20 cellular contexts compared by ENCODE assay signal in genomic region chr12:52566847-52567291, GRCh38. TPM values are rescaled to one million over a fixed set of nuclear protein-coding genes. Genes with fewer than 3 reads are reported as not detected.
DNase-seq lines count a peak whose midpoint lies in the region; ATAC-seq lines count a peak whose summit lies in the region.
"Had no signal": no experiment of that assay in that cellular context is flagged by ENCODE, and none has a peak within 500 bp of the region (broad histone marks: within the 10 kb centered on the region; RNA-seq: fewer than 3 reads in every experiment).

No MANE protein-coding gene starts in this region.

- ATAC-seq in activated naive CD8-positive, alpha-beta T cell treated with anti-CD3 and anti-CD28 coated beads, Interleukin-2, amount 50 U/mL, for 24 hours, result no peak
- peak; percentile 89 for ATAC-seq in naive thymus-derived CD4-positive, alpha-beta T cell
- peak; percentile 84 for ATAC-seq in stimulated activated effector memory CD8-positive, alpha-beta T cell treated with anti-CD3 and anti-CD28 coated beads, Interleukin-12 subunit alpha, Interleukin-12 subunit beta, amount 100 ng/mL, for 72 hours
- ATAC-seq in HG02840 (IDR thresholded peaks at IDR 0.05; ENCODE audit: low FRiP score, unreplicated experiment), result no peak

- H3K4me3 Mint-ChIP-seq in activated naive CD8-positive, alpha-beta T cell treated with anti-CD3 and anti-CD28 coated beads, Interleukin-2, amount 50 U/mL, for 24 hours, result no peak overlapping the region
- no peak overlapping the region for H3K4me3 Mint-ChIP-seq in activated naive CD8-positive, alpha-beta T cell treated with anti-CD3 and anti-CD28 coated beads for 36 hours
- H3K4me3 Mint-ChIP-seq in naive thymus-derived CD4-positive, alpha-beta T cell, result peak overlapping the region in 1 of 10 donors; percentile 40
- H3K4me3 Mint-ChIP-seq in stimulated activated effector memory CD8-positive, alpha-beta T cell treated with anti-CD3 and anti-CD28 coated beads, Interleukin-12 subunit alpha, Interleukin-12 subunit beta, amount 100 ng/mL, for 72 hours, result peak overlapping the region; percentile 26
- H3K4me3 Mint-ChIP-seq: activated T-cell treated with anti-CD3 and anti-CD28 coated beads, Interleukin-2, amount 50 U/mL, for 4 hours; naive B cell had no signal

- DNase-seq in activated naive CD8-positive, alpha-beta T cell treated with anti-CD3 and anti-CD28 coated beads, Interleukin-2, amount 50 U/mL, for 24 hours, result peak; percentile 6
- no peak for DNase-seq in activated naive CD8-positive, alpha-beta T cell treated with anti-CD3 and anti-CD28 coated beads for 36 hours
- peak; percentile 4 for DNase-seq in activated gamma-delta T cell treated with anti-CD3 and anti-CD28 coated beads, Interleukin-2, amount 50 U/mL, for 16 hours (ENCODE audit: low read depth)
- DNase-seq in naive thymus-derived CD4-positive, alpha-beta T cell, result no peak
- DNase-seq in stimulated activated effector memory CD8-positive, alpha-beta T cell treated with anti-CD3 and anti-CD28 coated beads, Interleukin-12 subunit alpha, Interleukin-12 subunit beta, amount 100 ng/mL, for 72 hours (ENCODE audit: low spot score in 2 of 2), result peak; percentile 7 to 59
- DNase-seq in RPMI8226 (no peak), NCI-H526 (lab: John Stamatoyannopoulos, UW) (no peak)
- DNase-seq: activated T-cell treated with anti-CD3 and anti-CD28 coated beads, Interleukin-2, amount 50 U/mL, for 4 hours; amygdala; cortex of kidney; GM23248; naive B cell; NCI-H1048; NCI-H510A; PC-9; SW 1271 had no signal

- H3K9me3 ChIP-seq in naive thymus-derived CD4-positive, alpha-beta T cell (ENCODE audit: control insufficient read depth in 2 of 3, low read length in 3 of 3), result no peaks in the 10 kb centered on the region
- H3K9me3 ChIP-seq: esophagus muscularis mucosa had no signal

- H3K27ac ChIP-seq in naive thymus-derived CD4-positive, alpha-beta T cell (ENCODE audit: low read depth, low read length), result no peak overlapping the region
- H3K27ac ChIP-seq: esophagus muscularis mucosa, GM23248, PC-9, VCaP had no signal

- no peaks in the 10 kb centered on the region for H3K36me3 ChIP-seq in naive thymus-derived CD4-positive, alpha-beta T cell (ENCODE audit: control insufficient read depth in 2 of 3, insufficient read depth in 3 of 3, low read length in 3 of 3)
- H3K36me3 ChIP-seq: esophagus muscularis mucosa had no signal

- no peak overlapping the region for H3K27ac Mint-ChIP-seq in activated naive CD8-positive, alpha-beta T cell treated with anti-CD3 and anti-CD28 coated beads, Interleukin-2, amount 50 U/mL, for 24 hours
- H3K27ac Mint-ChIP-seq in activated naive CD8-positive, alpha-beta T cell treated with anti-CD3 and anti-CD28 coated beads for 36 hours, result no peak overlapping the region
- no peak overlapping the region for H3K27ac Mint-ChIP-seq in naive thymus-derived CD4-positive, alpha-beta T cell
- H3K27ac Mint-ChIP-seq in stimulated activated effector memory CD8-positive, alpha-beta T cell treated with anti-CD3 and anti-CD28 coated beads, Interleukin-12 subunit alpha, Interleukin-12 subunit beta, amount 100 ng/mL, for 72 hours, result peak overlapping the region; percentile 50
- H3K27ac Mint-ChIP-seq: naive B cell had no signal

- peaks cover 4% of the 10 kb centered on the region for H3K4me1 Mint-ChIP-seq in activated naive CD8-positive, alpha-beta T cell treated with anti-CD3 and anti-CD28 coated beads, Interleukin-2, amount 50 U/mL, for 24 hours
- no peaks in the 10 kb centered on the region for H3K4me1 Mint-ChIP-seq in activated naive CD8-positive, alpha-beta T cell treated with anti-CD3 and anti-CD28 coated beads for 36 hours
- H3K4me1 Mint-ChIP-seq in naive thymus-derived CD4-positive, alpha-beta T cell, result peaks cover 0 to 4% (median 0%) of the 10 kb centered on the region in 7 donors
- H3K4me1 Mint-ChIP-seq in stimulated activated effector memory CD8-positive, alpha-beta T cell treated with anti-CD3 and anti-CD28 coated beads, Interleukin-12 subunit alpha, Interleukin-12 subunit beta, amount 100 ng/mL, for 72 hours, result peaks cover 19% of the 10 kb centered on the region
- H3K4me1 Mint-ChIP-seq: naive B cell had no signal

- no peaks in the 10 kb centered on the region for H3K27me3 ChIP-seq in naive thymus-derived CD4-positive, alpha-beta T cell (ENCODE audit: control insufficient read depth in 2 of 2, insufficient read depth in 2 of 2, low read length in 2 of 2)

- H3K4me3 ChIP-seq in naive thymus-derived CD4-positive, alpha-beta T cell (ENCODE audit: low read length), result peak overlapping the region; percentile 35
- H3K4me3 ChIP-seq: esophagus muscularis mucosa, GM23248, PC-9 had no signal

- intact Hi-C loops in naive thymus-derived CD4-positive, alpha-beta T cell (cut with micrococcal nuclease), result no loop called here

- POLR2A ChIA-PET in naive thymus-derived CD4-positive, alpha-beta T cell (lab: Charles Lee), result no interaction called here

- H3K4me1 ChIP-seq in naive thymus-derived CD4-positive, alpha-beta T cell (ENCODE audit: control insufficient read depth in 2 of 2, insufficient read depth in 2 of 2, low read length in 2 of 2), result peaks cover 0 to 26% of the 10 kb centered on the region in 2 donors

- H3K36me3 Mint-ChIP-seq in activated naive CD8-positive, alpha-beta T cell treated with anti-CD3 and anti-CD28 coated beads, Interleukin-2, amount 50 U/mL, for 24 hours (ENCODE audit: low read depth), result no peaks in the 10 kb centered on the region
- H3K36me3 Mint-ChIP-seq in activated naive CD8-positive, alpha-beta T cell treated with anti-CD3 and anti-CD28 coated beads for 36 hours, result no peaks in the 10 kb centered on the region
- no peaks in the 10 kb centered on the region for H3K36me3 Mint-ChIP-seq in naive thymus-derived CD4-positive, alpha-beta T cell
- H3K36me3 Mint-ChIP-seq in stimulated activated effector memory CD8-positive, alpha-beta T cell treated with anti-CD3 and anti-CD28 coated beads, Interleukin-12 subunit alpha, Interleukin-12 subunit beta, amount 100 ng/mL, for 72 hours, result no peaks in the 10 kb centered on the region
- H3K36me3 Mint-ChIP-seq: naive B cell had no signal

- no peaks in the 10 kb centered on the region for H3K9me3 Mint-ChIP-seq in activated naive CD8-positive, alpha-beta T cell treated with anti-CD3 and anti-CD28 coated beads, Interleukin-2, amount 50 U/mL, for 24 hours
- H3K9me3 Mint-ChIP-seq in activated naive CD8-positive, alpha-beta T cell treated with anti-CD3 and anti-CD28 coated beads for 36 hours, result no peaks in the 10 kb centered on the region
- no peaks in the 10 kb centered on the region for H3K9me3 Mint-ChIP-seq in naive thymus-derived CD4-positive, alpha-beta T cell
- no peaks in the 10 kb centered on the region for H3K9me3 Mint-ChIP-seq in stimulated activated effector memory CD8-positive, alpha-beta T cell treated with anti-CD3 and anti-CD28 coated beads, Interleukin-12 subunit alpha, Interleukin-12 subunit beta, amount 100 ng/mL, for 72 hours
- H3K9me3 Mint-ChIP-seq: activated T-cell treated with anti-CD3 and anti-CD28 coated beads, Interleukin-2, amount 50 U/mL, for 4 hours; naive B cell had no signal

- peaks cover 7% of the 10 kb centered on the region for H3K27me3 Mint-ChIP-seq in activated naive CD8-positive, alpha-beta T cell treated with anti-CD3 and anti-CD28 coated beads, Interleukin-2, amount 50 U/mL, for 24 hours
- peaks cover 9% of the 10 kb centered on the region for H3K27me3 Mint-ChIP-seq in activated naive CD8-positive, alpha-beta T cell treated with anti-CD3 and anti-CD28 coated beads for 36 hours
- peaks cover 0 to 25% (median 5%) of the 10 kb centered on the region in 5 donors for H3K27me3 Mint-ChIP-seq in naive thymus-derived CD4-positive, alpha-beta T cell

- CTCF ChIA-PET in naive thymus-derived CD4-positive, alpha-beta T cell (lab: Charles Lee), result interaction anchor here (0.7 to 1.3 kb wide), 3 partner anchors 180 to 414 kb away, joined by 3 to 4 read pairs (median 3); no protein-coding TSS in a partner anchor

RNA-seq across cellular contexts. Expression of gene KRT74, which starts 6.8 kb away (rescaled TPM):
- not detected for total RNA-seq in activated naive CD8-positive, alpha-beta T cell treated with anti-CD3 and anti-CD28 coated beads for 36 hours
- total RNA-seq in naive thymus-derived CD4-positive, alpha-beta T cell, result 1 to 10 TPM in 2 of 5 experiments, under 1 TPM in 2, not detected in 1; 0.12 to 1.2 (median 0.90) TPM
- not detected for polyA plus RNA-seq in naive thymus-derived CD4-positive, alpha-beta T cell
- total RNA-seq: activated T-cell treated with anti-CD3 and anti-CD28 coated beads, Interleukin-2, amount 50 U/mL, for 4 hours; esophagus muscularis mucosa; GM23248; PC-9; subcutaneous adipose tissue had no signal
- polyA plus RNA-seq: GM23248 had no signal

RNA-seq across cellular contexts. Expression of gene KRT71, which starts 13.9 kb away (rescaled TPM):
- total RNA-seq in activated naive CD8-positive, alpha-beta T cell treated with anti-CD3 and anti-CD28 coated beads for 36 hours, result not detected
- not detected for total RNA-seq in naive thymus-derived CD4-positive, alpha-beta T cell
- not detected for polyA plus RNA-seq in naive thymus-derived CD4-positive, alpha-beta T cell
- total RNA-seq: activated T-cell treated with anti-CD3 and anti-CD28 coated beads, Interleukin-2, amount 50 U/mL, for 4 hours; esophagus muscularis mucosa; GM23248; PC-9; subcutaneous adipose tissue had no signal
- polyA plus RNA-seq: GM23248 had no signal

RNA-seq across cellular contexts. Expression of gene KRT72, which starts 34.4 kb away (rescaled TPM):
- under 1 TPM in 1 of 2 experiments, not detected in 1; 0.12 TPM for total RNA-seq in activated naive CD8-positive, alpha-beta T cell treated with anti-CD3 and anti-CD28 coated beads for 36 hours
- total RNA-seq in naive thymus-derived CD4-positive, alpha-beta T cell, result 100 to 1,000 TPM in 3 of 5 experiments, 10 to 100 TPM in 1, 1 to 10 TPM in 1; 2.1 to 149 (median 104) TPM
- under 1 TPM in 1 of 2 donors, not detected in 1; 0.71 TPM for polyA plus RNA-seq in naive thymus-derived CD4-positive, alpha-beta T cell
- total RNA-seq: esophagus muscularis mucosa, GM23248, PC-9, subcutaneous adipose tissue had no signal
- polyA plus RNA-seq: GM23248 had no signal

RNA-seq across cellular contexts. Expression of gene KRT5, which starts 46.7 kb away (rescaled TPM):
- not detected for total RNA-seq in activated naive CD8-positive, alpha-beta T cell treated with anti-CD3 and anti-CD28 coated beads for 36 hours
- total RNA-seq in naive thymus-derived CD4-positive, alpha-beta T cell, result under 1 TPM in 1 of 5 experiments, not detected in 4; 0.24 TPM
- not detected for polyA plus RNA-seq in naive thymus-derived CD4-positive, alpha-beta T cell
- total RNA-seq: activated T-cell treated with anti-CD3 and anti-CD28 coated beads, Interleukin-2, amount 50 U/mL, for 4 hours; GM23248 had no signal
- polyA plus RNA-seq: GM23248 had no signal

RNA-seq across cellular contexts. Expression of gene KRT73, which starts 51.5 kb away (rescaled TPM):
- total RNA-seq in activated naive CD8-positive, alpha-beta T cell treated with anti-CD3 and anti-CD28 coated beads for 36 hours, result under 1 TPM; 0.14 to 0.29 TPM
- total RNA-seq in naive thymus-derived CD4-positive, alpha-beta T cell, result 10 to 100 TPM in 4 of 5 experiments, 1 to 10 TPM in 1; 1.0 to 96.4 (median 65.6) TPM
- 10 to 100 TPM in 1 of 2 donors, 1 to 10 TPM in 1; 6.2 to 11.1 TPM for polyA plus RNA-seq in naive thymus-derived CD4-positive, alpha-beta T cell
- total RNA-seq: esophagus muscularis mucosa, GM23248, PC-9, subcutaneous adipose tissue had no signal
- polyA plus RNA-seq: GM23248 had no signal

Comparison
In these comparisons a context has a peak if more than half of its experiments do, and no peak if none do; other contexts are left out.
1. DNase-seq: peak in activated naive CD8-positive, alpha-beta T cell treated with anti-CD3 and anti-CD28 coated beads, Interleukin-2, amount 50 U/mL, for 24 hours (single experiment), activated gamma-delta T cell treated with anti-CD3 and anti-CD28 coated beads, Interleukin-2, amount 50 U/mL, for 16 hours (single experiment) and stimulated activated effector memory CD8-positive, alpha-beta T cell treated with anti-CD3 and anti-CD28 coated beads, Interleukin-12 subunit alpha, Interleukin-12 subunit beta, amount 100 ng/mL, for 72 hours (2 of 2); none in activated naive CD8-positive, alpha-beta T cell treated with anti-CD3 and anti-CD28 coated beads for 36 hours (single experiment), naive thymus-derived CD4-positive, alpha-beta T cell (0 of 9), RPMI8226 (single experiment) and NCI-H526 (0 of 2).
2. ATAC-seq: peak in naive thymus-derived CD4-positive, alpha-beta T cell (single experiment) and stimulated activated effector memory CD8-positive, alpha-beta T cell treated with anti-CD3 and anti-CD28 coated beads, Interleukin-12 subunit alpha, Interleukin-12 subunit beta, amount 100 ng/mL, for 72 hours (single experiment); none in activated naive CD8-positive, alpha-beta T cell treated with anti-CD3 and anti-CD28 coated beads, Interleukin-2, amount 50 U/mL, for 24 hours (single experiment) and HG02840 (single experiment).